Comparison of ENCODE assay signal across 12 cellular contexts in genomic region chr3:147838650-147839049, GRCh38.
DNase-seq lines count a peak whose midpoint lies in the region; TF ChIP-seq lines count a peak whose summit lies in the region.
"Had no signal": no experiment of that assay in that cellular context is flagged by ENCODE, and none has a peak within 500 bp of the region (broad histone marks: within the 10 kb centered on the region; RNA-seq: fewer than 3 reads in every experiment).

No MANE protein-coding gene starts in this region.

- no peak for TF ChIP-seq POLR2A in tibial nerve (IDR thresholded peaks at IDR 0.05)

- no peak overlapping the region for H3K27ac ChIP-seq in tibial nerve
- H3K27ac ChIP-seq: neutrophil, Peyer's patch had no signal

- H3K9me3 ChIP-seq in tibial nerve = no peaks in the 10 kb centered on the region
- H3K9me3 ChIP-seq: neutrophil, Peyer's patch had no signal

- no peaks in the 10 kb centered on the region for H3K36me3 ChIP-seq in tibial nerve
- H3K36me3 ChIP-seq: neutrophil, Peyer's patch had no signal

- H3K4me3 ChIP-seq in GM12865 (ENCODE audit: low read depth, low read length) (no peak overlapping the region), tibial nerve (no peak overlapping the region)
- H3K4me3 ChIP-seq: Peyer's patch had no signal

- H3K4me1 ChIP-seq in tibial nerve = no peaks in the 10 kb centered on the region
- H3K4me1 ChIP-seq: Peyer's patch had no signal

- 91 to 95% methylated on average over 2 of the region's 2 CpGs for WGBS in tibial nerve, 2 donors

- TF ChIP-seq CTCF in GM12865 (IDR thresholded peaks at IDR 0.05; ENCODE audit: insufficient read depth, low read depth, low read length, missing control alignments) (peak; percentile 11), tibial nerve (IDR thresholded peaks at IDR 0.05) (no peak)

- H3K27me3 ChIP-seq in tibial nerve = no peaks in the 10 kb centered on the region
- H3K27me3 ChIP-seq: neutrophil, Peyer's patch had no signal

- no peak for TF ChIP-seq EP300 in tibial nerve (IDR thresholded peaks at IDR 0.05)

- DNase-seq in GM12865 (ENCODE audit: low read depth) (peak; percentile 50), HCEC 1CT (peak; percentile 14), RKO (ENCODE audit: low spot score) (peak; percentile 3), iris pigment epithelial cell (ENCODE audit: low read depth) (peak; percentile 7), tibial nerve (ENCODE audit: low spot score in 2 of 2) (no peak), NCI-H2227 treated with DMSO at 0.1 percent for 48 hours (lab: John Stamatoyannopoulos, UW) (no peak), activated T-cell treated with anti-CD3 and anti-CD28 coated beads for 4 hours (no peak)
- no peak for DNase-seq in activated CD4-positive, alpha-beta T cell treated with anti-CD3 and anti-CD28 coated beads for 1 hour
- DNase-seq: activated CD4-positive, alpha-beta T cell treated with anti-CD3 and anti-CD28 coated beads, Interleukin-2, amount 50 U/mL, for 1 hour; NCI-H1436; Peyer's patch had no signal

Comparison
In these comparisons a context has a peak if more than half of its experiments do, and no peak if none do; other contexts are left out.
1. DNase-seq: peak in GM12865 (single experiment), HCEC 1CT (single experiment), RKO (single experiment) and iris pigment epithelial cell (single experiment); none in tibial nerve (0 of 2), activated CD4-positive, alpha-beta T cell treated with anti-CD3 and anti-CD28 coated beads for 1 hour (single experiment), NCI-H2227 treated with DMSO at 0.1 percent for 48 hours (single experiment) and activated T-cell treated with anti-CD3 and anti-CD28 coated beads for 4 hours (single experiment).